11 cellular contexts compared by ENCODE assay signal in the genomic region with DNA sequence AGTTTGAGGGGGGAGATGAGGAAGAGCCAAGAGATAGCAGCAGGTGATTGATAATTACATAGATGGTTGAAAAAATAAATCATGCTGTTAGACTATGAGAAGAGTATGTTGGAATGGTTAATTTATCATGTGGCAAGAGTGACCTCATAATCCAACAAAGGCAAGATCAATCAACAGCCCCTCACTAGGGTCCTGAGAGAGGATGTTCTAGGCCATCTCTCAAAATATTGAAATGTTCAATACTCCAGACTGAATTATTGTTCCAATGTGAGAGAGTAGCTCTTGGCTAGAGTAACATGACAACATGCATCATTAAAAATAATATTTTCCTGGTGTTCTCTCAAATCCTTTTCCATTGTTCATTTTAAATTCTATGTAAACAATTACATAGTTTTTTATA.
DNase-seq lines count a peak whose midpoint lies in the region; ATAC-seq and TF ChIP-seq lines count a peak whose summit lies in the region.
"Had no signal": no experiment of that assay in that cellular context is flagged by ENCODE, and none has a peak within 500 bp of the region (broad histone marks: within the 10 kb centered on the region; RNA-seq: fewer than 3 reads in every experiment).

No MANE protein-coding gene starts in this region.

- no peak overlapping the region for H3K14ac ChIP-seq in trophoblast cell (ENCODE audit: low read length)

- H2AFZ ChIP-seq in trophoblast cell (ENCODE audit: insufficient read depth, low read length, poor library complexity), result no peak overlapping the region

- H3K4ac ChIP-seq in trophoblast cell (ENCODE audit: low read depth, low read length), result no peak overlapping the region

- ATAC-seq in heart left ventricle (no peak), Right ventricle myocardium inferior (no peak), upper lobe of left lung (ENCODE audit: low FRiP score in 2 of 2) (no peak)

- H3K4me3 ChIP-seq in heart left ventricle, result no peak overlapping the region
- H3K4me3 ChIP-seq in ascending aorta, result no peak overlapping the region
- no peak overlapping the region for H3K4me3 ChIP-seq in mesodermal cell (ENCODE audit: extremely low read depth, insufficient read depth, low read length, poor library complexity, severe bottlenecking)
- H3K4me3 ChIP-seq in upper lobe of left lung, result no peak overlapping the region
- H3K4me3 ChIP-seq in trophoblast cell (ENCODE audit: low read depth, low read length), result no peak overlapping the region

- no peak overlapping the region for H3K23ac ChIP-seq in trophoblast cell (ENCODE audit: low read length)

- no peak overlapping the region for H2BK5ac ChIP-seq in trophoblast cell (ENCODE audit: low read depth, low read length, poor library complexity)

- no peak overlapping the region for H4K8ac ChIP-seq in trophoblast cell (ENCODE audit: low read depth, low read length)

- H3K9me3 ChIP-seq in heart left ventricle, result no peaks in the 10 kb centered on the region
- H3K9me3 ChIP-seq in ascending aorta, result no peaks in the 10 kb centered on the region
- no peaks in the 10 kb centered on the region for H3K9me3 ChIP-seq in mesodermal cell (ENCODE audit: control insufficient read depth, low read length)
- no peaks in the 10 kb centered on the region for H3K9me3 ChIP-seq in upper lobe of left lung
- H3K9me3 ChIP-seq in trophoblast cell (ENCODE audit: insufficient read depth, low read depth, low read length), result no peaks in the 10 kb centered on the region

- intact Hi-C loops in heart left ventricle (cut with DNase I) (loop anchor here in 4 of 10 donors (5.0 to 10.0 kb wide), 3 partner anchors 61 to 68 kb away; partner anchors contain the start of gene ADD3 (in 2 of the 4)), Right ventricle myocardium inferior (cut with DNase I) (loop anchor here (2.0 to 5.0 kb wide), 2 partner anchors 42 to 69 kb away; partner anchors contain the start of gene ADD3), ascending aorta (cut with DNase I) (loop anchor here (2.0 to 5.0 kb wide), 2 partner anchors 69 to 98 kb away; partner anchors contain the start of gene ADD3)

- no peaks in the 10 kb centered on the region for H3K79me1 ChIP-seq in trophoblast cell (ENCODE audit: low read length)

- no peak for TF ChIP-seq EP300 in upper lobe of left lung (IDR thresholded peaks at IDR 0.05)

- H3K27me3 ChIP-seq in heart left ventricle (no peaks in the 10 kb centered on the region), ascending aorta (no peaks in the 10 kb centered on the region), upper lobe of left lung (no peaks in the 10 kb centered on the region), trophoblast cell (ENCODE audit: insufficient read depth, low read length) (no peaks in the 10 kb centered on the region)

- TF ChIP-seq POLR2A in heart left ventricle (IDR thresholded peaks at IDR 0.05), result no peak
- no peak for TF ChIP-seq POLR2A in upper lobe of left lung (IDR thresholded peaks at IDR 0.05)

- H3K4me2 ChIP-seq in trophoblast cell (ENCODE audit: low read length), result no peak overlapping the region

- TF ChIP-seq CTCF in heart left ventricle (IDR thresholded peaks at IDR 0.05) (no peak), ascending aorta (IDR thresholded peaks at IDR 0.05) (no peak), upper lobe of left lung (IDR thresholded peaks at IDR 0.05) (no peak)

- H3K18ac ChIP-seq in trophoblast cell (ENCODE audit: low read length), result no peak overlapping the region

- H4K91ac ChIP-seq in trophoblast cell (ENCODE audit: low read depth, low read length), result no peak overlapping the region

- H2AK5ac ChIP-seq in trophoblast cell (ENCODE audit: low read length), result no peak overlapping the region

- H2BK12ac ChIP-seq in trophoblast cell (ENCODE audit: low read length), result no peak overlapping the region

- no peak overlapping the region for H4K12ac ChIP-seq in trophoblast cell (ENCODE audit: low read depth, low read length)

- H3K36me3 ChIP-seq in heart left ventricle (no peaks in the 10 kb centered on the region), ascending aorta (no peaks in the 10 kb centered on the region), mesodermal cell (ENCODE audit: control insufficient read depth, insufficient read depth, low read length) (no peaks in the 10 kb centered on the region), upper lobe of left lung (no peaks in the 10 kb centered on the region), trophoblast cell (ENCODE audit: control insufficient read depth in 1 of 2, insufficient read depth in 2 of 2, low read length in 2 of 2) (no peaks in the 10 kb centered on the region)

- no peaks in the 10 kb centered on the region for H3K79me2 ChIP-seq in trophoblast cell (ENCODE audit: control insufficient read depth, insufficient read depth, low read length, poor library complexity)

- H2BK120ac ChIP-seq in trophoblast cell (ENCODE audit: insufficient read depth, low read length, poor library complexity), result no peak overlapping the region

- DNase-seq in heart left ventricle (no peak), Right ventricle myocardium inferior (ENCODE audit: missing footprints) (no peak), ascending aorta (ENCODE audit: low spot score in 2 of 2) (no peak), upper lobe of left lung (no peak), Kasumi-1 (lab: John Stamatoyannopoulos, UW) (no peak), trophoblast cell (no peak), NCI-H1436 (lab: John Stamatoyannopoulos, UW) (no peak)
- DNase-seq: activated naive CD4-positive, alpha-beta T cell treated with anti-CD3 and anti-CD28 coated beads, Interleukin-2, amount 50 U/mL, for 16 hours; glutamatergic neuron; NCI-H1930 had no signal

- no peak overlapping the region for H3K9ac ChIP-seq in trophoblast cell (ENCODE audit: low read length)

- H3K27ac ChIP-seq in heart left ventricle (peak overlapping the region; percentile 20 to 90 (median 82)), ascending aorta (peak overlapping the region; percentile 31 to 57), mesodermal cell (ENCODE audit: low read depth, low read length, severe bottlenecking) (peak overlapping the region; percentile 73), upper lobe of left lung (peak overlapping the region; percentile 71 to 84 (median 79)), trophoblast cell (ENCODE audit: low read depth, low read length) (no peak overlapping the region)

- H3K4me1 ChIP-seq in heart left ventricle (peaks cover 26 to 95% (median 81%) of the 10 kb centered on the region in 12 donors), ascending aorta (peaks cover 6 to 44% of the 10 kb centered on the region in 2 donors), mesodermal cell (ENCODE audit: control insufficient read depth, insufficient read depth, low read length, poor library complexity, severe bottlenecking) (peaks cover 32% of the 10 kb centered on the region), upper lobe of left lung (peaks cover 51 to 66% (median 63%) of the 10 kb centered on the region in 4 donors), trophoblast cell (ENCODE audit: control insufficient read depth in 1 of 2, insufficient read depth in 2 of 2, low read length in 2 of 2) (peaks cover 0 to 6% of the 10 kb centered on the region in 2 experiments)
